Comparison of ENCODE assay signal across 1 cellular context in the genomic region with DNA sequence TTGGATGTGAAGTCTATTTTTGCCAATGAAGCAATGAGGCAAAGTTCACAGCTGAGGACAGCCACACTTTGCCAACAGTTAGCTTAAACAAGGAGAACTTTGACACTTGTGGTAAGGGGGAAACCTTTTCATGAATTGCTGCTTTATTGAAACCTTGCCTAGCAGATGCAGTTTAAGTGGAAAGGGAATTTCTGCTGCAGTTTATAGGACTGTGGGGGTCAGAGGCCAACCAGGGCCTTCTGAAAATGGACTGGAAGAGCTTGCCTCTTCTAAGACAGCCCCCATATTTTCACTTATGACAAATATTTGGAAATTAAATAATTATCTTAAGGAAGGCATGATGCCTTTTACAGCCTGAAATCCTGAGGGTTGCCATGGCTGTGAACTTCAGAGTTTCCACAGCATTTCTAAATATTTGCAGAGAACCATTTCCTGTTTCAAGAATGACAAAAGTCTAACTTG.
A peak's percentile ranks its signal among the peaks of the same experiment; 100 is the strongest.
TF ChIP-seq lines count a peak whose summit lies in the region.

No MANE protein-coding gene starts in this region.

TF ChIP-seq in liver, 16 proteins besides CTCF, POLR2A, EP300 and RAD21 (continued from another document):
- peak; percentile 53 for TF ChIP-seq REST (IDR thresholded peaks at IDR 0.05)
- peak; percentile 99 for TF ChIP-seq SP1 (IDR thresholded peaks at IDR 0.05)
- TF ChIP-seq TAF1 (conservative IDR thresholded peaks at IDR 0.05) = no peak
